9 cellular contexts compared by ENCODE assay signal in genomic region chr10:110138197-110138812, GRCh38.
DNase-seq lines count a peak whose midpoint lies in the region; ATAC-seq and TF ChIP-seq lines count a peak whose summit lies in the region.
"Had no signal": no experiment of that assay in that cellular context is flagged by ENCODE, and none has a peak within 500 bp of the region (broad histone marks: within the 10 kb centered on the region; RNA-seq: fewer than 3 reads in every experiment).

No MANE protein-coding gene starts in this region.

- H3K27ac ChIP-seq in body of pancreas = no peak overlapping the region

- CTCF ChIA-PET in AG04449 (lab: Yijun Ruan, JAX) = interaction anchor here (0.7 to 11.5 kb wide), 73 partner anchors 9 to 461 kb away, joined by 3 to 325 read pairs (median 5); partner anchors contain the start of genes MXI1 and SMNDC1

- ATAC-seq in HG03135 (IDR thresholded peaks at IDR 0.05; ENCODE audit: unreplicated experiment) (peak; percentile 58), body of pancreas (no peak)

- 61% methylated on average over 5 of the region's 5 CpGs for WGBS in body of pancreas, 2 donors

- POLR2A ChIA-PET in AG04449 (lab: Yijun Ruan, JAX) = no interaction called here

- H3K36me3 ChIP-seq in body of pancreas (replicated peaks in 1 of 2; ENCODE audit: insufficient read depth in 1 of 2, low read depth in 2 of 2) = peaks cover 0 to 2% of the 10 kb centered on the region in 2 donors
- H3K36me3 ChIP-seq: HAP-1 had no signal

- H3K4me3 ChIP-seq in AG04449 (ENCODE audit: low read depth, low read length) (no peak overlapping the region), GM12865 (ENCODE audit: low read depth, low read length) (no peak overlapping the region), body of pancreas (no peak overlapping the region)
- H3K4me3 ChIP-seq: HAP-1 had no signal

- TF ChIP-seq CTCF in AG04449 (IDR thresholded peaks at IDR 0.05; ENCODE audit: insufficient read depth, low read length, missing control alignments) (peak; percentile 35), GM12865 (IDR thresholded peaks at IDR 0.05; ENCODE audit: insufficient read depth, low read depth, low read length, missing control alignments) (peak; percentile 58), body of pancreas (IDR thresholded peaks at IDR 0.05) (peak in 6 of 7 experiments; percentile 41 to 66 (median 58))

- no peaks in the 10 kb centered on the region for H3K9me3 ChIP-seq in body of pancreas
- H3K9me3 ChIP-seq: HAP-1 had no signal

- no peak for TF ChIP-seq POLR2A in body of pancreas (IDR thresholded peaks at IDR 0.05)

- DNase-seq in AG04449 (ENCODE audit: low read depth, low spot score) (no peak), GM12865 (ENCODE audit: low read depth) (peak; percentile 71), NCI-H526 (lab: John Stamatoyannopoulos, UW) (peak; percentile 28 to 70), body of pancreas (peak in 1 of 4 donors; percentile 20), inferior parietal cortex (ENCODE audit: extremely low spot score) (peak; percentile 86), stromal cell of bone marrow (ENCODE audit: low read depth) (peak; percentile 44)
- DNase-seq in stimulated activated CD8-positive, alpha-beta memory T cell treated with anti-CD3 and anti-CD28 coated beads, Interleukin-4, amount 100 ng/mL, for 48 hours = no peak

- intact Hi-C loops in body of pancreas (cut with DNase I) = loop anchor here (5.0 kb wide), 1 partner anchor 139 kb away; no protein-coding TSS in a partner anchor

- no peaks in the 10 kb centered on the region for H3K27me3 ChIP-seq in body of pancreas

- H3K4me1 ChIP-seq in body of pancreas = peaks cover 26% of the 10 kb centered on the region
- H3K4me1 ChIP-seq: HAP-1 had no signal

Comparison
In these comparisons a context has a peak if more than half of its experiments do, and no peak if none do; other contexts are left out.
1. DNase-seq: peak in GM12865 (single experiment), NCI-H526 (2 of 2), inferior parietal cortex (single experiment) and stromal cell of bone marrow (single experiment); none in AG04449 (single experiment) and stimulated activated CD8-positive, alpha-beta memory T cell treated with anti-CD3 and anti-CD28 coated beads, Interleukin-4, amount 100 ng/mL, for 48 hours (single experiment).
2. Peak in every context shown above with its lines, with median percentiles within 50 percentile points of each other: CTCF ChIP-seq.